34 cellular contexts compared by ENCODE assay signal in the genomic region with DNA sequence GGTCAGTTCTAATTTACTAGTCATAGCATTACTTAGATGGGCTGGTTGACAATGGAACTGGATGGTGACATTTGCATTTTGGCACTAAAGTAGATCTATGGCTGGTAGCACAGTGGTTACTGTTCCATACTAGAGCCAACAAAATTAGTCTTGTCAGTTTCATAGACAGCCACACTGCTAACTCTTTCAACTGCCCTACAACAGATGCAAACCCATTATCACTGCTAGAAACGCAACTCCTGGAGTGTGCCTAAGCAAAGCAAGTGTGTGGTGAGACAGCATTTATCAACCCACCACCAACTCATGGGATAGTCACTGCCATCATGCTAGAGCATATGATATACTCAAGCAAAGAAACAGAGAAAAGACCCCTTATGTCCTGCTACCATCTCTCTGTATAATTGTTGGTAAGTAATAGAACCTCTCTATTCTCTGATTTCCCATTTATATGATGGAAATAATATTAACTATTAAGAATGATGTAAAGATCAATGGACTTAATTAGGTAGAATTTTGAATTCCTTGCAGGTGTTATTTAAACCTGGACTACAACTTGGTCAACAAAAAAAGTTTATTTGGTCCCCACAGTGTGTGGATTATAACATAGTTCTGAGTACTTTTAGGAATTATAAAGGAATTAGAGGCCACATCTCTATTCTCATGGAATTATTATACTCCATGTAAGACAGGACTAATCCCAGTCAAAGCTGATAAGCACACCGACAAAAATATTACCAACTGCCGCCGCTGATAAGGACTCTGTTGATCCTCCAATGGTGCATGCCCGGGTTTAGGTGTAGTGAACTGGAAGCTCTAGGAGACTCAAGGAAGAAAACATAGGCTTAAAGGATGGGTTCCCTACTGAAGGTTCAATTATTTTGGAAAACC.
"Had no signal": no experiment of that assay in that cellular context is flagged by ENCODE, and none has a peak within 500 bp of the region (broad histone marks: within the 10 kb centered on the region; RNA-seq: fewer than 3 reads in every experiment).

No MANE protein-coding gene starts in this region.

- H3K27me3 ChIP-seq: ascending aorta, cardiac muscle cell, MG63 had no signal

- H3K27ac ChIP-seq: ascending aorta, cardiac muscle cell, VCaP had no signal

- H3K9me3 Mint-ChIP-seq: activated CD8-positive, alpha-beta T cell treated with anti-CD3 and anti-CD28 coated beads for 36 hours; activated naive CD4-positive, alpha-beta T cell treated with anti-CD3 and anti-CD28 coated beads, Interleukin-2, amount 50 U/mL, for 24 hours; activated naive CD8-positive, alpha-beta T cell treated with anti-CD3 and anti-CD28 coated beads, Interleukin-2, amount 10 ng/mL, durations not matched to agents 7 days and 5 days; activated T-cell treated with anti-CD3 and anti-CD28 coated beads, Interleukin-2, amount 50 U/mL, for 24 hours; activated T-helper 2 cell treated with anti-CD3 and anti-CD28 coated beads, Interferon-gamma antibody, Interleukin-2, Interleukin-4, amounts not matched to agents 10 μg/mL and 5 μg/mL and 100 μg/mL, durations not matched to agents 14 hours and 24 hours and 36 hours; central memory CD8-positive, alpha-beta T cell had no signal

- H3K9me3 ChIP-seq: ascending aorta, MG63 had no signal

- ATAC-seq: activated CD8-positive, alpha-beta T cell treated with anti-CD3 and anti-CD28 coated beads for 36 hours had no signal

- H3K36me3 ChIP-seq: ascending aorta, cardiac muscle cell, MG63 had no signal

- H3K4me3 ChIP-seq: ascending aorta, cardiac muscle cell, MG63 had no signal

- H3K4me3 Mint-ChIP-seq: activated CD8-positive, alpha-beta T cell treated with anti-CD3 and anti-CD28 coated beads for 36 hours; activated naive CD4-positive, alpha-beta T cell treated with anti-CD3 and anti-CD28 coated beads, Interleukin-2, amount 50 U/mL, for 24 hours; activated naive CD8-positive, alpha-beta T cell treated with anti-CD3 and anti-CD28 coated beads, Interleukin-2, amount 10 ng/mL, durations not matched to agents 7 days and 5 days; activated T-cell treated with anti-CD3 and anti-CD28 coated beads, Interleukin-2, amount 50 U/mL, for 24 hours; central memory CD8-positive, alpha-beta T cell had no signal

- H3K4me1 Mint-ChIP-seq: activated naive CD4-positive, alpha-beta T cell treated with anti-CD3 and anti-CD28 coated beads, Interleukin-2, amount 50 U/mL, for 24 hours; activated naive CD8-positive, alpha-beta T cell treated with anti-CD3 and anti-CD28 coated beads, Interleukin-2, amount 10 ng/mL, durations not matched to agents 7 days and 5 days; central memory CD8-positive, alpha-beta T cell had no signal

- DNase-seq: activated CD4-positive, alpha-beta T cell treated with anti-CD3 and anti-CD28 coated beads for 1 hour; activated CD4-positive, alpha-beta T cell treated with anti-CD3 and anti-CD28 coated beads for 48 hours; activated CD4-positive, CD25-positive, alpha-beta regulatory T cell; activated CD8-positive, alpha-beta T cell treated with anti-CD3 and anti-CD28 coated beads for 36 hours; activated gamma-delta T cell; activated naive CD4-positive, alpha-beta T cell treated with Interleukin-2 at 50 U/mL for 16 hours; activated naive CD8-positive, alpha-beta T cell treated with anti-CD3 and anti-CD28 coated beads, Interleukin-2, amount 10 ng/mL, durations not matched to agents 7 days and 5 days; activated T-cell treated with anti-CD3 and anti-CD28 coated beads, Interleukin-2, amount 50 U/mL, for 24 hours; amygdala; Kasumi-1; KG1; MG63; NCI-H1048; NCI-H1105 treated with DMSO at 0.1 percent for 48 hours; NCI-H1436; NCI-H1694; NCI-H1930; NCI-H2081 treated with DMSO at 0.1 percent for 48 hours; NCI-H226; NCI-H446 treated with DMSO at 0.1 percent for 48 hours; NCI-H524; NCI-H69; NK-92 treated with Interleukin-12 subunit alpha and Interleukin-12 subunit beta, amount 100 ng/mL, for 24 hours; Right ventricle myocardium superior; SW 1271; T-helper 1 cell; T-helper 2 cell; T-helper 9 cell had no signal

- H3K36me3 Mint-ChIP-seq: activated naive CD8-positive, alpha-beta T cell treated with anti-CD3 and anti-CD28 coated beads, Interleukin-2, amount 10 ng/mL, durations not matched to agents 7 days and 5 days had no signal

- H3K27ac Mint-ChIP-seq: activated CD8-positive, alpha-beta T cell treated with anti-CD3 and anti-CD28 coated beads for 36 hours; activated naive CD4-positive, alpha-beta T cell treated with anti-CD3 and anti-CD28 coated beads, Interleukin-2, amount 50 U/mL, for 24 hours; activated naive CD8-positive, alpha-beta T cell treated with anti-CD3 and anti-CD28 coated beads, Interleukin-2, amount 10 ng/mL, durations not matched to agents 7 days and 5 days; activated T-cell treated with anti-CD3 and anti-CD28 coated beads, Interleukin-2, amount 50 U/mL, for 24 hours; activated T-helper 2 cell treated with anti-CD3 and anti-CD28 coated beads, Interferon-gamma antibody, Interleukin-2, Interleukin-4, amounts not matched to agents 10 μg/mL and 5 μg/mL and 100 μg/mL, durations not matched to agents 14 hours and 24 hours and 36 hours had no signal
